9 cellular contexts compared by ENCODE assay signal in the genomic region with DNA sequence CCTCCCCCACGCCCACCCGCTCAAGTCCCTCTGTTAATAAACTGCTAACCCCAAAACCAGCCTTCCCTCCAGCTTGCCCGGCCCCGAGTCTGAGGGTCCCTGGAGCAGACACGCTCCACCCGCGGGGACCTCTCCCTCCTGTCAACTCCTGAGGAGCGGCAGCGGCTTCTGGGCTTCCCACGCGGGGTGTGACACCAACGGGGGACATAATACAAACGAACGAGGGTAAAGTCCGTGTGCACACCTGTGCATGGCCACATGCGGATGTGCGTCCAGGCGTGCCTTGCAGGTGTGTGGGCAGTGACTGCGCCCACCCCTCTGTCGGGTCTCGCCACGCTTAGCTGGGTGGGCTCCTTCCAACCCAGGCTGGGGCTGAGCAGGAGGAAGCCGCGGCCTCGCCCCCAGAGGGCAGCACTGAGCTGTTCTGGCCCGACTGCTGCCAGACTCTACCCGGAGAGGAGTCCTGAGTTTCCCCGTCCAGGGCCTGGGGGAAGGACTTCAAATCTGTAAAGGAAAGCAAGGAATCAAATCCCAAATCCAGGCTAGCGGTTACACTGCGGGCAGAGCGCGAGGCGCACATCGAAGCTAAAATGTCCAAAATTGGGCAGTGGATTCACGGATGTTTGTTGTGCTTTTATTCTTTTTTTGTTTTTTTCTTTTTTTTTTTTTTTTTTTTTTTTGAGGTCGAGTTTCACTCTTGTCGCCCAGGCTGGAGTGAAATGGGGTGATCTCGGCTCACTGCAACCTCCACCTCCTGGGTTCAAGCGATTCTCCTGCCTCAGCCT. TPM values are rescaled to one million over a fixed set of nuclear protein-coding genes. Genes with fewer than 3 reads are reported as not detected.
DNase-seq lines count a peak whose midpoint lies in the region; ATAC-seq and TF ChIP-seq lines count a peak whose summit lies in the region.
"Had no signal": no experiment of that assay in that cellular context is flagged by ENCODE, and none has a peak within 500 bp of the region (broad histone marks: within the 10 kb centered on the region; RNA-seq: fewer than 3 reads in every experiment).

No MANE protein-coding gene starts in this region.

- TF ChIP-seq CTCF in dorsolateral prefrontal cortex (IDR thresholded peaks at IDR 0.05 in 54 of 56, conservative IDR thresholded peaks at IDR 0.05 in 2 of 56; ENCODE audit: low read depth in 1 of 56, partially characterized antibody in 56 of 56) (peak; percentile 55 to 98 (median 93)), right lobe of liver (IDR thresholded peaks at IDR 0.05) (peak; percentile 92 to 96 (median 94))

- intact Hi-C loops in dorsolateral prefrontal cortex (cut with DNase I): loop anchor here (1.0 to 2.0 kb wide), 4 partner anchors 14 to 738 kb away; no protein-coding TSS in a partner anchor
- intact Hi-C loops in right lobe of liver (cut with DNase I): no loop called here

- H3K27me3 ChIP-seq in dorsolateral prefrontal cortex (no peaks in the 10 kb centered on the region), right lobe of liver (no peaks in the 10 kb centered on the region)

- H3K9me3 ChIP-seq in right lobe of liver: no peaks in the 10 kb centered on the region

- DNase-seq in DMS53 (lab: John Stamatoyannopoulos, UW) (peak; percentile 84), NCI-H526 treated with DMSO at 0.1 percent for 48 hours (lab: John Stamatoyannopoulos, UW) (peak; percentile 55), dorsolateral prefrontal cortex (peak; percentile 70 to 89 (median 78)), right lobe of liver (peak; percentile 86 to 87 (median 86))
- peak; percentile 89 to 92 for DNase-seq in activated CD4-positive, alpha-beta T cell treated with anti-CD3 and anti-CD28 coated beads, Interleukin-2, amount 50 U/mL, for 48 hours
- peak; percentile 88 for DNase-seq in stimulated activated CD4-positive, alpha-beta T cell treated with anti-CD3 and anti-CD28 coated beads, Interleukin-4, amount 100 ng/mL, for 1 hour

- WGBS in right lobe of liver (ENCODE audit: insufficient coverage, low coverage, low lambda C conversion rate, missing lambda C conversion rate): under 1% methylated on average over 24 of the region's 39 CpGs

- H3K4me3 ChIP-seq in dorsolateral prefrontal cortex: peak overlapping the region; percentile 12 to 67 (median 48)
- H3K4me3 ChIP-seq in right lobe of liver: peak overlapping the region; percentile 28 to 38 (median 34)

- H3K36me3 ChIP-seq in right lobe of liver: no peaks in the 10 kb centered on the region

- no peak for TF ChIP-seq POLR2A in right lobe of liver (IDR thresholded peaks at IDR 0.05)

- peaks cover 0 to 12% (median 4%) of the 10 kb centered on the region in 4 donors for H3K4me1 ChIP-seq in right lobe of liver

- H3K27ac ChIP-seq in dorsolateral prefrontal cortex (peak overlapping the region in 23 of 59 donors; percentile 13 to 76 (median 46)), right lobe of liver (no peak overlapping the region)

- ATAC-seq in HG03159 (IDR thresholded peaks at IDR 0.05; ENCODE audit: unreplicated experiment) (peak; percentile 63), right lobe of liver (peak; percentile 92 to 96 (median 94)), HG02852 (IDR thresholded peaks at IDR 0.05; ENCODE audit: unreplicated experiment) (no peak)

RNA-seq across cellular contexts. Expression of a gene that starts 24.2 kb away (rescaled TPM):
- total RNA-seq in dorsolateral prefrontal cortex (10 to 100 TPM in 105 of 120 experiments, 1 to 10 TPM in 14, not detected in 1; 2.7 to 45.6 (median 21.7) TPM), right lobe of liver (not detected)

RNA-seq across cellular contexts. Expression of a gene that starts 36.0 kb away (rescaled TPM):
- total RNA-seq in dorsolateral prefrontal cortex (1 to 10 TPM in 1 of 120 experiments, under 1 TPM in 4, not detected in 115; 0.35 to 1.1 (median 0.47) TPM), right lobe of liver (not detected)
- total RNA-seq: glomerular endothelial cell had no signal

RNA-seq across cellular contexts. Expression of a gene that starts 40.1 kb away (rescaled TPM):
- total RNA-seq in dorsolateral prefrontal cortex (100 to 1,000 TPM; 536 to 941 (median 703) TPM), right lobe of liver (100 to 1,000 TPM; 284 to 454 (median 404) TPM)

Comparison
In these comparisons a context has a peak if more than half of its experiments do, and no peak if none do; other contexts are left out.
1. intact Hi-C loops: an anchor here in dorsolateral prefrontal cortex (1.0 to 2.0 kb wide); none called in right lobe of liver.